Comparison of ENCODE assay signal across 9 cellular contexts in the genomic region with DNA sequence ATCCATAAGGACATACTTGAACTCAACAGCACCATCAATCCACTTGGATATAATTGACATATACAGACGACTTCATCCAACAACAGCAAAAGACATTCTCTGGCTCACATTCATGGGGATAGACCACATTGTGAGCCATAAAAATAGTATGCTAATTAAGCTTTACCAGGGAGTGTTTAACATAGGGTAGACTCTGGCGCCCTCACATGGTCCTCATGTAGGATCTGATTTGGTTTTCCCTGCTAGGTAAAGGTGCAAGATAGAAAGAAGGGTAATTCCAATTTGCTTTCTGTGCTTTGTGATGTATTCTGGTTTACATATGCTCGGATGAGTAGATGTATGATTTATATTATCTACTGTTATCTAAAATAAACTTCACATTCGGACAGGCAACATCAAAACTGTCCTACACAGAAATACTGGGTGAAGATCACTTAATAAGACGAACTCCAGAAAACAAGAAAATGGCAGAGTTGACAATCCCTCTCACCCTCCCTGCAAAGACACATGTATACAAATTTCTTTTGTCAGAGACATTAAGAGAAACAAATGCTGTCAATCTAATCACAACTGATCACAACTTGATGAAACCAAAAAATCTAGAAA. TPM values are rescaled to one million over a fixed set of nuclear protein-coding genes. Genes with fewer than 3 reads are reported as not detected.
A peak's percentile ranks its signal among the peaks of the same experiment; 100 is the strongest.
DNase-seq lines count a peak whose midpoint lies in the region; ATAC-seq and TF ChIP-seq lines count a peak whose summit lies in the region.
"Had no signal": no experiment of that assay in that cellular context is flagged by ENCODE, and none has a peak within 500 bp of the region (broad histone marks: within the 10 kb centered on the region; RNA-seq: fewer than 3 reads in every experiment).

No MANE protein-coding gene starts in this region.

- no peak for ATAC-seq in GM19455 (IDR thresholded peaks at IDR 0.05; ENCODE audit: unreplicated experiment)
- no peak for ATAC-seq in HG03439 (IDR thresholded peaks at IDR 0.05; ENCODE audit: unreplicated experiment)
- no peak for ATAC-seq in HG03280 (IDR thresholded peaks at IDR 0.05; ENCODE audit: unreplicated experiment)

- H3K36me3 ChIP-seq in BJ (ENCODE audit: control insufficient read depth, insufficient read depth, low read length): no peaks in the 10 kb centered on the region

- DNase-seq in BJ (ENCODE audit: low read depth) (no peak), HCEC 1CT (peak; percentile 59), NCI-H69 (lab: John Stamatoyannopoulos, UW) (peak; percentile 56), cerebellum (ENCODE audit: low spot score) (peak; percentile 7), myocyte (ENCODE audit: low read depth) (peak; percentile 12)
- DNase-seq: stimulated activated naive B cell treated with anti-CD40 and anti-IgM and Interleukin-4, amounts not matched to agents 10 μg/mL and 1 μg/mL and 100 μg/mL, for 72 hours had no signal

- H3K27me3 ChIP-seq in BJ (ENCODE audit: control insufficient read depth, insufficient read depth, low read length): peaks cover 13% of the 10 kb centered on the region

- no peak overlapping the region for H3K4me3 ChIP-seq in BJ (ENCODE audit: low read depth, low read length)

- CTCF ChIA-PET in BJ (lab: Yijun Ruan, JAX): interaction anchor here (0.5 to 2.5 kb wide), 7 partner anchors 20 to 95 kb away, joined by 3 to 7 read pairs (median 3); no protein-coding TSS in a partner anchor

- peak; percentile 35; the same call in 1 of the 2 replicates for TF ChIP-seq CTCF in BJ (IDR thresholded peaks at IDR 0.05; ENCODE audit: insufficient read depth, low read depth, low read length)

- POLR2A ChIA-PET in BJ (lab: Charles Lee): no interaction called here

RNA-seq across cellular contexts. Expression of a gene that starts 27.7 kb away (rescaled TPM):
- polyA plus RNA-seq in BJ (2011; rRNA removed): not detected in 2 replicates
- not detected in 2 replicates for polyA minus RNA-seq in BJ (2011; rRNA and poly(A)+ RNA removed)
- total RNA-seq in cerebellum (0.73 TPM), myocyte (not detected in 2 replicates)
- not detected for polyA plus RNA-seq in myocyte (2012)
